In the genomic region with DNA sequence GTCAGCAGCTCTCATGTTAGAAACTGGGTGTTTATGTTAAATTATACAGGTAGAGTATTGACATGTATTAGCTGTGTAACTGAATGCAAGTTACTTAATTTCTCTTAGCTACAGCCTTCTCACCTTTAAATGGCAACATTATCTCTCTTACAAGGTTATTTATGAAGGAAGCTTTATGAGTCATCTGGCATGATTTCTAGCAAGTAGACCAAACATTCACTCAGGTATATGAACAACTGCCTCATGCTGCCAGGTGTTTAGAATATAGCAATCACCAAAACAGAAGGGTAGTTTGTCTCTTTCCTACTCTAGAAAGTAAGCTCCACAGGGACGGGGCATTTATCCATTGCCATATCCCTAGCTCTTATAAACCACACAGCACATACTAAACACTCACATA, we compare ENCODE assay signal across 23 cellular contexts. TPM values are rescaled to one million over a fixed set of nuclear protein-coding genes. Genes with fewer than 3 reads are reported as not detected.
DNase-seq lines count a peak whose midpoint lies in the region; ATAC-seq and TF ChIP-seq lines count a peak whose summit lies in the region.
"Had no signal": no experiment of that assay in that cellular context is flagged by ENCODE, and none has a peak within 500 bp of the region (broad histone marks: within the 10 kb centered on the region; RNA-seq: fewer than 3 reads in every experiment).

No MANE protein-coding gene starts in this region.

- H3K27me3 Mint-ChIP-seq in stimulated activated naive B cell treated with anti-CD40 and anti-IgM and Interleukin-4, amounts not matched to agents 10 μg/mL and 1 μg/mL and 100 μg/mL, for 72 hours, result no peaks in the 10 kb centered on the region
- H3K27me3 Mint-ChIP-seq: activated CD4-positive, alpha-beta T cell treated with anti-CD3 and anti-CD28 coated beads, Interleukin-2, amount 10 ng/mL, durations not matched to agents 24 days and 14 days; activated T-cell treated with anti-CD3 and anti-CD28 coated beads, Interleukin-2, amount 50 U/mL, for 24 hours had no signal

- H2AFZ ChIP-seq in hepatocyte, result no peak overlapping the region
- H2AFZ ChIP-seq: GM23248, parathyroid adenoma had no signal

- H3K27ac ChIP-seq in body of pancreas, result no peak overlapping the region
- H3K27ac ChIP-seq in hepatocyte, result peak overlapping the region; percentile 16
- H3K27ac ChIP-seq: GM23248, parathyroid adenoma, right lobe of liver, thoracic aorta had no signal

- intact Hi-C loops in body of pancreas (cut with DNase I), result no loop called here

- TF ChIP-seq CTCF in body of pancreas (IDR thresholded peaks at IDR 0.05), result no peak
- TF ChIP-seq CTCF in hepatocyte (IDR thresholded peaks at IDR 0.05; ENCODE audit: poor library complexity), result no peak

- no peak for TF ChIP-seq POLR2A in body of pancreas (IDR thresholded peaks at IDR 0.05)

- H3K9me2 ChIP-seq in hepatocyte (replicated peaks; ENCODE audit: insufficient read depth), result no peaks in the 10 kb centered on the region

- peaks cover 6% of the 10 kb centered on the region for H4K20me1 ChIP-seq in hepatocyte (ENCODE audit: insufficient read depth, poor library complexity, severe bottlenecking)

- H3K4me1 ChIP-seq in body of pancreas (peaks cover 9% of the 10 kb centered on the region), hepatocyte (ENCODE audit: insufficient read depth) (no peaks in the 10 kb centered on the region)
- H3K4me1 ChIP-seq: parathyroid adenoma, right lobe of liver had no signal

- 81 to 96% methylated on average over 1 of the region's 1 CpG for WGBS in body of pancreas, 2 donors
- 86% methylated on average over 1 of the region's 1 CpG for WGBS in hepatocyte (ENCODE audit: low lambda C conversion rate, missing lambda C conversion rate)

- H3K79me2 ChIP-seq in hepatocyte, result peaks cover 42% of the 10 kb centered on the region
- H3K79me2 ChIP-seq: parathyroid adenoma had no signal

- H3K36me3 ChIP-seq in body of pancreas (replicated peaks in 1 of 2; ENCODE audit: insufficient read depth in 1 of 2, low read depth in 2 of 2) (no peaks in the 10 kb centered on the region), hepatocyte (replicated peaks; ENCODE audit: insufficient read depth, low read depth) (no peaks in the 10 kb centered on the region)
- H3K36me3 ChIP-seq: right lobe of liver, thoracic aorta had no signal

- H3K4me3 Mint-ChIP-seq in stimulated activated naive B cell treated with anti-CD40 and anti-IgM and Interleukin-4, amounts not matched to agents 10 μg/mL and 1 μg/mL and 100 μg/mL, for 72 hours, result no peak overlapping the region
- H3K4me3 Mint-ChIP-seq: activated CD4-positive, alpha-beta T cell treated with anti-CD3 and anti-CD28 coated beads, Interleukin-2, amount 10 ng/mL, durations not matched to agents 24 days and 14 days; activated T-cell treated with anti-CD3 and anti-CD28 coated beads, Interleukin-2, amount 50 U/mL, for 24 hours; CD14-positive monocyte; nephron progenitor cell; T-helper 2 cell treated with Interferon-gamma antibody and Interleukin-4, amounts not matched to agents 5 μg/mL and 100 μg/mL, for 36 hours had no signal

- H3K4me3 ChIP-seq in body of pancreas (no peak overlapping the region), hepatocyte (no peak overlapping the region)
- H3K4me3 ChIP-seq: GM23248, right lobe of liver, thoracic aorta had no signal

- H3K9me3 ChIP-seq in body of pancreas (no peaks in the 10 kb centered on the region), hepatocyte (ENCODE audit: low read depth) (no peaks in the 10 kb centered on the region)
- H3K9me3 ChIP-seq: right lobe of liver, thoracic aorta had no signal

- H3K27me3 ChIP-seq in body of pancreas (no peaks in the 10 kb centered on the region), hepatocyte (no peaks in the 10 kb centered on the region)
- H3K27me3 ChIP-seq: right lobe of liver had no signal

- peak overlapping the region; percentile 72 for H3K27ac Mint-ChIP-seq in stimulated activated naive B cell treated with anti-CD40 and anti-IgM and Interleukin-4, amounts not matched to agents 10 μg/mL and 1 μg/mL and 100 μg/mL, for 72 hours
- H3K27ac Mint-ChIP-seq: activated CD4-positive, alpha-beta T cell treated with anti-CD3 and anti-CD28 coated beads, Interleukin-2, amount 10 ng/mL, durations not matched to agents 24 days and 14 days; activated T-cell treated with anti-CD3 and anti-CD28 coated beads, Interleukin-2, amount 50 U/mL, for 24 hours; T-helper 2 cell treated with Interferon-gamma antibody and Interleukin-4, amounts not matched to agents 5 μg/mL and 100 μg/mL, for 36 hours had no signal

- no peak overlapping the region for H3K4me2 ChIP-seq in hepatocyte

- H3K4me1 Mint-ChIP-seq in stimulated activated naive B cell treated with anti-CD40 and anti-IgM and Interleukin-4, amounts not matched to agents 10 μg/mL and 1 μg/mL and 100 μg/mL, for 72 hours, result peaks cover 20 to 29% of the 10 kb centered on the region in 2 donors
- H3K4me1 Mint-ChIP-seq: CD14-positive monocyte had no signal

- peaks cover 0 to under 1% of the 10 kb centered on the region in 2 donors for H3K9me3 Mint-ChIP-seq in stimulated activated naive B cell treated with anti-CD40 and anti-IgM and Interleukin-4, amounts not matched to agents 10 μg/mL and 1 μg/mL and 100 μg/mL, for 72 hours
- H3K9me3 Mint-ChIP-seq: activated CD4-positive, alpha-beta T cell treated with anti-CD3 and anti-CD28 coated beads, Interleukin-2, amount 10 ng/mL, durations not matched to agents 24 days and 14 days; activated T-cell treated with anti-CD3 and anti-CD28 coated beads, Interleukin-2, amount 50 U/mL, for 24 hours; T-helper 2 cell treated with Interferon-gamma antibody and Interleukin-4, amounts not matched to agents 5 μg/mL and 100 μg/mL, for 36 hours had no signal

- peaks cover 8% of the 10 kb centered on the region in 2 donors for H3K36me3 Mint-ChIP-seq in stimulated activated naive B cell treated with anti-CD40 and anti-IgM and Interleukin-4, amounts not matched to agents 10 μg/mL and 1 μg/mL and 100 μg/mL, for 72 hours

- peak; percentile 22 for DNase-seq in M059J (ENCODE audit: low read depth)
- DNase-seq in body of pancreas, result no peak
- DNase-seq in hepatocyte (ENCODE audit: low spot score), result no peak
- no peak for DNase-seq in stimulated activated naive B cell treated with anti-CD40 and anti-IgM and Interleukin-4, amounts not matched to agents 10 μg/mL and 1 μg/mL and 100 μg/mL, for 72 hours
- no peak for DNase-seq in stimulated activated CD4-positive, alpha-beta T cell treated with anti-CD3 and anti-CD28 coated beads, Interleukin-4, amount 100 ng/mL, for 24 hours
- DNase-seq in NCI-H526 (lab: John Stamatoyannopoulos, UW), result no peak
- DNase-seq: activated CD4-positive, alpha-beta T cell treated with anti-CD3 and anti-CD28 coated beads, Interleukin-2, amount 10 ng/mL, durations not matched to agents 24 days and 14 days; activated gamma-delta T cell; activated T-cell treated with anti-CD3 and anti-CD28 coated beads, Interleukin-2, amount 50 U/mL, for 24 hours; GM23248; kidney glomerular epithelial cell; NCI-H1092; NCI-H1694 treated with DMSO at 0.1 percent for 48 hours; NCI-H748 treated with DMSO at 0.1 percent for 48 hours; nephron progenitor cell; right lobe of liver; stimulated activated naive CD4-positive, alpha-beta T cell treated with Interleukin-2 at 50 U/mL for 16 hours had no signal

- ATAC-seq in body of pancreas (peak; percentile 55), GM21515 (IDR thresholded peaks at IDR 0.05; ENCODE audit: unreplicated experiment) (no peak)
- ATAC-seq in stimulated activated naive B cell treated with anti-CD40 and anti-IgM and Interleukin-4, amounts not matched to agents 10 μg/mL and 1 μg/mL and 100 μg/mL, for 72 hours (replicated peaks), result peak; percentile 35 to 38
- ATAC-seq: right lobe of liver, Right ventricle myocardium inferior had no signal

RNA-seq across cellular contexts. Expression of a gene that starts 8.6 kb away (rescaled TPM):
- total RNA-seq in M059J (2014; rRNA removed; shearing (Covaris generic)), result 31.7 and 44.5 TPM in 2 replicates
- total RNA-seq in body of pancreas (10 to 100 TPM in 1 of 2 donors, 1 to 10 TPM in 1; 4.0 to 13.0 TPM), hepatocyte (64.0 and 66.7 TPM in 2 replicates)
- polyA plus RNA-seq in hepatocyte, result 59.3 and 60.3 TPM in 2 replicates
